In genomic region chr22:31210830-31211503, GRCh38 we compare ENCODE assay signal across 8 cellular contexts. TPM values are rescaled to one million over a fixed set of nuclear protein-coding genes. Genes with fewer than 3 reads are reported as not detected.
DNase-seq lines count a peak whose midpoint lies in the region; ATAC-seq and TF ChIP-seq lines count a peak whose summit lies in the region.

No MANE protein-coding gene starts in this region.

- H3K27me3 ChIP-seq in CD4-positive, CD25-positive, alpha-beta regulatory T cell (ENCODE audit: control insufficient read depth, insufficient read depth, low read length) = no peaks in the 10 kb centered on the region
- no peaks in the 10 kb centered on the region for H3K27me3 ChIP-seq in colonic mucosa

- H3K9me3 Mint-ChIP-seq in CD4-positive, CD25-positive, alpha-beta regulatory T cell = no peaks in the 10 kb centered on the region
- no peaks in the 10 kb centered on the region for H3K9me3 Mint-ChIP-seq in nephron

- peak overlapping the region; percentile 79 for H3K4me3 ChIP-seq in CD4-positive, CD25-positive, alpha-beta regulatory T cell (ENCODE audit: low read depth, low read length)
- no peak overlapping the region for H3K4me3 ChIP-seq in colonic mucosa

- H3K27ac ChIP-seq in CD4-positive, CD25-positive, alpha-beta regulatory T cell (ENCODE audit: insufficient read depth, low read length, poor library complexity, severe bottlenecking) = peak overlapping the region; percentile 80
- H3K27ac ChIP-seq in colonic mucosa = peak overlapping the region; percentile 82

- H3K36me3 Mint-ChIP-seq in CD4-positive, CD25-positive, alpha-beta regulatory T cell = peaks cover 9% of the 10 kb centered on the region
- H3K36me3 Mint-ChIP-seq in nephron (ENCODE audit: low read depth) = peaks cover 18% of the 10 kb centered on the region

- TF ChIP-seq CTCF in colonic mucosa (IDR thresholded peaks at IDR 0.05) (no peak), nephron (IDR thresholded peaks at IDR 0.05; ENCODE audit: unreplicated experiment in 3 of 3) (no peak)

- no peaks in the 10 kb centered on the region for H3K9me3 ChIP-seq in CD4-positive, CD25-positive, alpha-beta regulatory T cell (ENCODE audit: control insufficient read depth in 2 of 2, low read length in 2 of 2)
- H3K9me3 ChIP-seq in colonic mucosa = no peaks in the 10 kb centered on the region

- H3K4me1 ChIP-seq in CD4-positive, CD25-positive, alpha-beta regulatory T cell (ENCODE audit: control insufficient read depth, insufficient read depth, low read length, poor library complexity, severe bottlenecking) = peaks cover 53% of the 10 kb centered on the region
- peaks cover 16% of the 10 kb centered on the region for H3K4me1 ChIP-seq in colonic mucosa

- DNase-seq in CD4-positive, CD25-positive, alpha-beta regulatory T cell = peak in 1 of 3 donors; percentile 75
- DNase-seq in NCI-H774 (lab: John Stamatoyannopoulos, UW) (peak; percentile 3), colonic mucosa (no peak), NCI-H1105 (lab: John Stamatoyannopoulos, UW) (no peak), nucleus accumbens (lab: John Stamatoyannopoulos, UW) (no peak), OCI-M1 (lab: John Stamatoyannopoulos, UW) (no peak)

- intact Hi-C loops in colonic mucosa (cut with DNase I) = no loop called here

- H3K4me1 Mint-ChIP-seq in CD4-positive, CD25-positive, alpha-beta regulatory T cell = peaks cover 24 to 56% (median 37%) of the 10 kb centered on the region in 4 donors
- peaks cover 30% of the 10 kb centered on the region for H3K4me1 Mint-ChIP-seq in nephron

- ATAC-seq in CD4-positive, CD25-positive, alpha-beta regulatory T cell (ENCODE audit: low read depth in 2 of 2) = peak in 1 of 2 donors; percentile 22
- no peak for ATAC-seq in HG03521 (IDR thresholded peaks at IDR 0.05; ENCODE audit: unreplicated experiment)

- H3K27me3 Mint-ChIP-seq in CD4-positive, CD25-positive, alpha-beta regulatory T cell = no peaks in the 10 kb centered on the region
- no peaks in the 10 kb centered on the region for H3K27me3 Mint-ChIP-seq in nephron (ENCODE audit: low read depth)

- peak overlapping the region in 1 of 2 donors; percentile 98 for H3K9ac ChIP-seq in colonic mucosa (ENCODE audit: low read depth in 2 of 2, low read length in 2 of 2)

- peak overlapping the region; percentile 89 to 96 (median 90) for H3K4me3 Mint-ChIP-seq in CD4-positive, CD25-positive, alpha-beta regulatory T cell
- H3K4me3 Mint-ChIP-seq in nephron = peak overlapping the region; percentile 67 to 89 (median 86)

- H3K36me3 ChIP-seq in CD4-positive, CD25-positive, alpha-beta regulatory T cell (ENCODE audit: control insufficient read depth, insufficient read depth, low read length) = peaks cover 6% of the 10 kb centered on the region
- no peaks in the 10 kb centered on the region for H3K36me3 ChIP-seq in colonic mucosa

- peak overlapping the region; percentile 72 to 98 (median 87) for H3K27ac Mint-ChIP-seq in CD4-positive, CD25-positive, alpha-beta regulatory T cell
- H3K27ac Mint-ChIP-seq in nephron = peak overlapping the region; percentile 37 to 83 (median 44)

RNA-seq across cellular contexts. Expression of gene LIMK2, which starts 1.1 kb away (rescaled TPM):
- 42.4 TPM for total RNA-seq in CD4-positive, CD25-positive, alpha-beta regulatory T cell
- polyA plus RNA-seq in CD4-positive, CD25-positive, alpha-beta regulatory T cell = 10 to 100 TPM; 22.4 to 33.2 (median 24.9) TPM
- 100 to 1,000 TPM in 1 of 2 donors, 10 to 100 TPM in 1; 88.0 to 109 TPM for total RNA-seq in colonic mucosa

RNA-seq across cellular contexts. Expression of gene RNF185, which starts 51.0 kb away (rescaled TPM):
- total RNA-seq in CD4-positive, CD25-positive, alpha-beta regulatory T cell = 13.8 TPM
- polyA plus RNA-seq in CD4-positive, CD25-positive, alpha-beta regulatory T cell = 10 to 100 TPM; 23.6 to 34.7 (median 30.4) TPM
- 10 to 100 TPM; 28.1 to 32.3 TPM for total RNA-seq in colonic mucosa
